ENCODE assay signal across 8 cellular contexts in genomic region chr5:100901851-100902341, GRCh38. TPM values are rescaled to one million over a fixed set of nuclear protein-coding genes. Genes with fewer than 3 reads are reported as not detected.
DNase-seq lines count a peak whose midpoint lies in the region; ATAC-seq and TF ChIP-seq lines count a peak whose summit lies in the region.

No MANE protein-coding gene starts in this region.

- no peaks in the 10 kb centered on the region for H3K9me3 ChIP-seq in osteoblast (ENCODE audit: low read depth, low read length)

- H3K27me3 ChIP-seq in foreskin keratinocyte (no peaks in the 10 kb centered on the region), osteoblast (ENCODE audit: insufficient read depth, low read length) (peaks cover 13% of the 10 kb centered on the region)

- peaks cover 19 to 27% of the 10 kb centered on the region in 2 donors for H3K36me3 Mint-ChIP-seq in activated T-cell treated with anti-CD3 and anti-CD28 coated beads, Interleukin-2, amount 50 U/mL, for 72 hours (ENCODE audit: insufficient read depth in 2 of 2)

- no peaks in the 10 kb centered on the region for H3K9me3 Mint-ChIP-seq in activated T-cell treated with anti-CD3 and anti-CD28 coated beads, Interleukin-2, amount 50 U/mL, for 72 hours

- H3K4me3 Mint-ChIP-seq in activated T-cell treated with anti-CD3 and anti-CD28 coated beads, Interleukin-2, amount 50 U/mL, for 72 hours = peak overlapping the region; percentile 99 to 100

- DNase-seq in GM20000 (ENCODE audit: low spot score) (peak; percentile 19), NCI-H748 treated with DMSO at 0.1 percent for 48 hours (lab: John Stamatoyannopoulos, UW) (peak; percentile 32), foreskin keratinocyte (peak in 1 of 2 donors; percentile 40), osteoblast (ENCODE audit: insufficient read length, low spot score, missing footprints) (no peak), T1000 (lab: John Stamatoyannopoulos, UW) (no peak)
- DNase-seq in activated T-cell treated with anti-CD3 and anti-CD28 coated beads, Interleukin-2, amount 50 U/mL, for 72 hours = peak; percentile 59 to 67

- no peaks in the 10 kb centered on the region for H3K79me2 ChIP-seq in osteoblast (ENCODE audit: insufficient read depth, low read length)

- peak overlapping the region; percentile 75 for H3K4me3 ChIP-seq in osteoblast (ENCODE audit: insufficient read depth, low read length)

- peak; percentile 8 to 10 for ATAC-seq in activated T-cell treated with anti-CD3 and anti-CD28 coated beads, Interleukin-2, amount 50 U/mL, for 72 hours (replicated peaks in 1 of 2)
- ATAC-seq in foreskin keratinocyte (peak; percentile 0), GM19467 (IDR thresholded peaks at IDR 0.05; ENCODE audit: unreplicated experiment) (no peak), HG03139 (IDR thresholded peaks at IDR 0.05; ENCODE audit: unreplicated experiment) (no peak)

- H3K4me1 ChIP-seq in foreskin keratinocyte = no peaks in the 10 kb centered on the region
- H3K4me1 ChIP-seq in osteoblast (ENCODE audit: insufficient read depth, low read length) = peaks cover 30% of the 10 kb centered on the region

- H3K27ac Mint-ChIP-seq in activated T-cell treated with anti-CD3 and anti-CD28 coated beads, Interleukin-2, amount 50 U/mL, for 72 hours = peak overlapping the region; percentile 99

- H3K36me3 ChIP-seq in osteoblast (ENCODE audit: insufficient read depth, low read length) = no peaks in the 10 kb centered on the region

- H3K4me2 ChIP-seq in osteoblast (ENCODE audit: insufficient read depth, low read length) = peak overlapping the region; percentile 86

- H3K4me1 Mint-ChIP-seq in activated T-cell treated with anti-CD3 and anti-CD28 coated beads, Interleukin-2, amount 50 U/mL, for 72 hours (ENCODE audit: low read depth) = peaks cover 51% of the 10 kb centered on the region

- no peaks in the 10 kb centered on the region for H3K27me3 Mint-ChIP-seq in activated T-cell treated with anti-CD3 and anti-CD28 coated beads, Interleukin-2, amount 50 U/mL, for 72 hours (ENCODE audit: low read depth)

- peak overlapping the region; percentile 86 for H2AFZ ChIP-seq in osteoblast (ENCODE audit: low read length)

- no peak overlapping the region for H3K27ac ChIP-seq in foreskin keratinocyte
- H3K27ac ChIP-seq in osteoblast (ENCODE audit: low read depth, low read length) = peak overlapping the region; percentile 41

- no peak for TF ChIP-seq CTCF in GM20000 (IDR thresholded peaks at IDR 0.05; ENCODE audit: extremely low read depth, missing control alignments)
- no peak for TF ChIP-seq CTCF in foreskin keratinocyte (conservative IDR thresholded peaks at IDR 0.05)
- TF ChIP-seq CTCF in osteoblast (IDR thresholded peaks at IDR 0.05; ENCODE audit: extremely low read depth, low read depth, low read length) = no peak

- no peaks in the 10 kb centered on the region for H4K20me1 ChIP-seq in osteoblast (ENCODE audit: insufficient read depth, low read length)

RNA-seq across cellular contexts. Expression of gene ST8SIA4, which starts 1.2 kb away (rescaled TPM):
- total RNA-seq in activated T-cell treated with anti-CD3 and anti-CD28 coated beads, Interleukin-2, amount 50 U/mL, for 72 hours = 10 to 100 TPM; 44.5 to 47.1 TPM
- total RNA-seq in foreskin keratinocyte (0.63 and 0.92 TPM in 2 replicates), osteoblast (1.4 and 1.8 TPM in 2 replicates)
- 0.21 and 0.29 TPM in 2 replicates for polyA plus RNA-seq in foreskin keratinocyte

Comparison
In these comparisons a context has a peak if more than half of its experiments do, and no peak if none do; other contexts are left out.
1. DNase-seq: peak in GM20000 (single experiment), NCI-H748 treated with DMSO at 0.1 percent for 48 hours (single experiment) and activated T-cell treated with anti-CD3 and anti-CD28 coated beads, Interleukin-2, amount 50 U/mL, for 72 hours (2 of 2); none in osteoblast (single experiment) and T1000 (single experiment).
2. ATAC-seq: peak in activated T-cell treated with anti-CD3 and anti-CD28 coated beads, Interleukin-2, amount 50 U/mL, for 72 hours (2 of 2) and foreskin keratinocyte (single experiment); none in GM19467 (single experiment) and HG03139 (single experiment).
3. RNA of gene ST8SIA4, which starts 1.2 kb away (total RNA-seq): 44.5 to 47.1 TPM in activated T-cell treated with anti-CD3 and anti-CD28 coated beads, Interleukin-2, amount 50 U/mL, for 72 hours; 1.4 to 1.8 TPM in osteoblast and 0.63 to 0.92 TPM in foreskin keratinocyte; every median in the first group is over 10 times any median in the second.